ENCODE assay signal across 25 cellular contexts in genomic region chr1:56658254-56658653, GRCh38. TPM values are rescaled to one million over a fixed set of nuclear protein-coding genes. Genes with fewer than 3 reads are reported as not detected.
DNase-seq lines count a peak whose midpoint lies in the region; ATAC-seq and TF ChIP-seq lines count a peak whose summit lies in the region.
"Had no signal": no experiment of that assay in that cellular context is flagged by ENCODE, and none has a peak within 500 bp of the region (broad histone marks: within the 10 kb centered on the region; RNA-seq: fewer than 3 reads in every experiment).

No MANE protein-coding gene starts in this region.

- H3K9me3 ChIP-seq in left ventricle myocardium inferior (replicated peaks): peaks cover 19% of the 10 kb centered on the region
- H3K9me3 ChIP-seq in right cardiac atrium (ENCODE audit: control insufficient read depth, low read length): no peaks in the 10 kb centered on the region
- H3K9me3 ChIP-seq in skeletal muscle tissue (ENCODE audit: control insufficient read depth in 3 of 3, low read length in 3 of 3): peaks cover 2 to 6% (median 4%) of the 10 kb centered on the region in 3 donors
- H3K9me3 ChIP-seq: BE2C had no signal

- TF ChIP-seq CTCF in left ventricle myocardium inferior (IDR thresholded peaks at IDR 0.05; ENCODE audit: borderline replicate concordance): no peak

- intact Hi-C loops in Right ventricle myocardium inferior (cut with DNase I) (no loop called here), cardiac septum (cut with DNase I) (no loop called here), left ventricle myocardium inferior (cut with micrococcal nuclease) (no loop called here), right cardiac atrium (cut with DNase I) (no loop called here)

- H3K27ac ChIP-seq in left ventricle myocardium inferior (replicated peaks): peak overlapping the region; percentile 77
- H3K27ac ChIP-seq in right cardiac atrium (ENCODE audit: low read length): peak overlapping the region; percentile 13
- H3K27ac ChIP-seq in skeletal muscle tissue (ENCODE audit: low read depth, low read length): peak overlapping the region; percentile 50
- H3K27ac ChIP-seq: 22Rv1; A549; BLaER1 treated with 17β-estradiol and CSF1 and Interleukin-3, amounts not matched to agents 10 nM and 100 nM had no signal

- ATAC-seq in Right ventricle myocardium inferior: peak; percentile 52
- peak in 1 of 2 donors; percentile 44 for ATAC-seq in right cardiac atrium
- ATAC-seq in stimulated activated naive CD8-positive, alpha-beta T cell treated with anti-CD3 and anti-CD28 coated beads, Interleukin-15, Interleukin-2, amounts not matched to agents 100 U/mL and 50 U/mL, for 24 hours: no peak
- ATAC-seq: A549, GM12878, GM23338, HCT116 had no signal

- H3K27me3 ChIP-seq in left ventricle myocardium inferior (ENCODE audit: low read depth): no peaks in the 10 kb centered on the region
- no peaks in the 10 kb centered on the region for H3K27me3 ChIP-seq in right cardiac atrium (ENCODE audit: control insufficient read depth, insufficient read depth)
- H3K27me3 ChIP-seq in skeletal muscle tissue (ENCODE audit: control insufficient read depth in 3 of 3, insufficient read depth in 3 of 3, low read length in 3 of 3): no peaks in the 10 kb centered on the region
- H3K27me3 ChIP-seq: BE2C; BLaER1 treated with 17β-estradiol and CSF1 and Interleukin-3, amounts not matched to agents 10 nM and 100 nM had no signal

- H3K9ac ChIP-seq in skeletal muscle tissue (ENCODE audit: low read depth in 1 of 3, low read length in 3 of 3): no peak overlapping the region
- H3K9ac ChIP-seq: BLaER1 treated with 17β-estradiol and CSF1 and Interleukin-3, amounts not matched to agents 10 nM and 100 nM had no signal

- 63% methylated on average over 4 of the region's 4 CpGs for WGBS in right cardiac atrium

- H3K36me3 ChIP-seq in left ventricle myocardium inferior (peaks cover 16% of the 10 kb centered on the region), skeletal muscle tissue (ENCODE audit: control insufficient read depth in 3 of 3, insufficient read depth in 3 of 3, low read length in 3 of 3) (peaks cover 0 to 4% (median 0%) of the 10 kb centered on the region in 3 donors)
- H3K36me3 ChIP-seq: BE2C had no signal

- DNase-seq in Right ventricle myocardium inferior (ENCODE audit: missing footprints): no peak
- no peak for DNase-seq in cardiac septum (ENCODE audit: low spot score)
- DNase-seq in left ventricle myocardium inferior: no peak
- DNase-seq in right cardiac atrium: no peak
- no peak for DNase-seq in A172 (ENCODE audit: low spot score)
- DNase-seq in NCI-H2107 (lab: John Stamatoyannopoulos, UW): no peak
- DNase-seq in stimulated activated naive CD8-positive, alpha-beta T cell treated with anti-CD3 and anti-CD28 coated beads, Interleukin-15, Interleukin-2, amounts not matched to agents 100 U/mL and 50 U/mL, for 24 hours: no peak
- DNase-seq: ACHN; AML-193; BE2C; CD4-positive, alpha-beta T cell; CD8-positive, alpha-beta memory T cell; DMS 273 treated with DMSO at 0.1 percent for 48 hours; DMS79; EL; GDM1; H9 had no signal

- no peak overlapping the region for H3K4me3 ChIP-seq in left ventricle myocardium inferior
- H3K4me3 ChIP-seq in right cardiac atrium (ENCODE audit: low read length): no peak overlapping the region
- H3K4me3 ChIP-seq in skeletal muscle tissue (ENCODE audit: low read length in 3 of 3): no peak overlapping the region
- H3K4me3 ChIP-seq: A549; BLaER1 treated with 17β-estradiol and CSF1 and Interleukin-3, amounts not matched to agents 10 nM and 100 nM; GM12878; GM23338 had no signal

- H3K4me1 ChIP-seq in left ventricle myocardium inferior (peaks cover 15% of the 10 kb centered on the region), right cardiac atrium (ENCODE audit: control insufficient read depth, insufficient read depth, low read length) (peaks cover 3% of the 10 kb centered on the region), skeletal muscle tissue (ENCODE audit: control insufficient read depth in 3 of 3, insufficient read depth in 3 of 3, low read length in 3 of 3) (peaks cover 0 to 10% (median 4%) of the 10 kb centered on the region in 3 donors)
- H3K4me1 ChIP-seq: A549; BE2C; BLaER1 treated with 17β-estradiol and CSF1 and Interleukin-3, amounts not matched to agents 10 nM and 100 nM had no signal

RNA-seq across cellular contexts. Expression of gene PRKAA2, which starts 13.1 kb away (rescaled TPM):
- 77.9 TPM for total RNA-seq in Right ventricle myocardium inferior
- 143 TPM for total RNA-seq in cardiac septum
- 112 TPM for total RNA-seq in left ventricle myocardium inferior
- 10 to 100 TPM; 65.9 to 91.7 (median 69.9) TPM for total RNA-seq in right cardiac atrium
- 19.8 TPM for polyA plus RNA-seq in right cardiac atrium
- 56.9 TPM for total RNA-seq in skeletal muscle tissue
- 4.0 and 4.8 TPM in 2 replicates for total RNA-seq in A172 (2014; rRNA removed; shearing (Covaris generic))
- total RNA-seq: CD4-positive, alpha-beta T cell; CD8-positive, alpha-beta memory T cell; GM12878 had no signal
- polyA plus RNA-seq: CD14-positive monocyte; CD8-positive, alpha-beta memory T cell had no signal

Comparison
In these comparisons a context has a peak if more than half of its experiments do, and no peak if none do; other contexts are left out.
1. H3K27ac ChIP-seq: peak in every context shown above with its lines; median percentile 77 in left ventricle myocardium inferior; 50 in skeletal muscle tissue; 13 in right cardiac atrium.
2. RNA of gene PRKAA2, which starts 13.1 kb away (total RNA-seq): 143 TPM in cardiac septum (single experiment), 112 TPM in left ventricle myocardium inferior (single experiment), 77.9 TPM in Right ventricle myocardium inferior (single experiment), 65.9 to 91.7 TPM in right cardiac atrium and 56.9 TPM in skeletal muscle tissue (single experiment); 4.0 to 4.8 TPM in A172; every median in the first group is over 10 times any median in the second.